1 cellular context compared by ENCODE assay signal in genomic region chr5:133321833-133322420, GRCh38.
TF ChIP-seq lines count a peak whose summit lies in the region.

No MANE protein-coding gene starts in this region.

TF ChIP-seq in WTC11, 78 proteins besides CTCF, POLR2A, EP300 and RAD21 (continued from another document):
- TF ChIP-seq ATF6 (CRISPR knock-in tag; IDR thresholded peaks at IDR 0.05) (no peak), HMGA2 (CRISPR knock-in tag; IDR thresholded peaks at IDR 0.05) (no peak)
TF ChIP-seq in WTC11: peak in this region for 0.
